Comparison of ENCODE assay signal across 25 cellular contexts in genomic region chr6:70852667-70853246, GRCh38.
"Had no signal": no experiment of that assay in that cellular context is flagged by ENCODE, and none has a peak within 500 bp of the region (broad histone marks: within the 10 kb centered on the region; RNA-seq: fewer than 3 reads in every experiment).

No MANE protein-coding gene starts in this region.

- DNase-seq: colonic mucosa; cortex of kidney; effector CD8-positive, alpha-beta T cell; effector memory CD8-positive, alpha-beta T cell; endodermal cell; erythroblast; esophagus squamous epithelium; foreskin fibroblast; foreskin melanocyte; gastrocnemius medialis; glutamatergic neuron; head of caudate nucleus; heart right ventricle; hippocampal formation; left cardiac atrium; left lung; left ventricle myocardium superior; lower lobe of right lung; mesenchymal stem cell; mucosa of descending colon; naive B cell had no signal

- H3K4me1 ChIP-seq: colonic mucosa, esophagus squamous epithelium, gastrocnemius medialis, heart right ventricle, left lung, lower lobe of right lung had no signal

- ATAC-seq: effector memory CD8-positive, alpha-beta T cell; esophagus mucosa; gastrocnemius medialis; heart right ventricle; left cardiac atrium; left lung; left ventricle myocardium superior; lower lobe of right lung; mucosa of descending colon had no signal

- H3K27me3 ChIP-seq: colonic mucosa, esophagus squamous epithelium, gastrocnemius medialis, heart right ventricle, left lung had no signal

- H3K36me3 ChIP-seq: colonic mucosa had no signal

- H3K9me3 ChIP-seq: colonic mucosa, esophagus squamous epithelium, gastrocnemius medialis, heart right ventricle, left lung, lower lobe of right lung, mucosa of descending colon had no signal

- FAIRE-seq: islet of Langerhans, keratinocyte had no signal

- H3K4me3 ChIP-seq: colonic mucosa, esophagus squamous epithelium, gastrocnemius medialis, heart right ventricle, left lung, lower lobe of right lung, mucosa of descending colon had no signal

- H3K27ac ChIP-seq: colonic mucosa, epithelial cell of prostate, esophagus squamous epithelium, gastrocnemius medialis, heart right ventricle, left lung, lower lobe of right lung had no signal
